1 cellular context compared by ENCODE assay signal in the genomic region with DNA sequence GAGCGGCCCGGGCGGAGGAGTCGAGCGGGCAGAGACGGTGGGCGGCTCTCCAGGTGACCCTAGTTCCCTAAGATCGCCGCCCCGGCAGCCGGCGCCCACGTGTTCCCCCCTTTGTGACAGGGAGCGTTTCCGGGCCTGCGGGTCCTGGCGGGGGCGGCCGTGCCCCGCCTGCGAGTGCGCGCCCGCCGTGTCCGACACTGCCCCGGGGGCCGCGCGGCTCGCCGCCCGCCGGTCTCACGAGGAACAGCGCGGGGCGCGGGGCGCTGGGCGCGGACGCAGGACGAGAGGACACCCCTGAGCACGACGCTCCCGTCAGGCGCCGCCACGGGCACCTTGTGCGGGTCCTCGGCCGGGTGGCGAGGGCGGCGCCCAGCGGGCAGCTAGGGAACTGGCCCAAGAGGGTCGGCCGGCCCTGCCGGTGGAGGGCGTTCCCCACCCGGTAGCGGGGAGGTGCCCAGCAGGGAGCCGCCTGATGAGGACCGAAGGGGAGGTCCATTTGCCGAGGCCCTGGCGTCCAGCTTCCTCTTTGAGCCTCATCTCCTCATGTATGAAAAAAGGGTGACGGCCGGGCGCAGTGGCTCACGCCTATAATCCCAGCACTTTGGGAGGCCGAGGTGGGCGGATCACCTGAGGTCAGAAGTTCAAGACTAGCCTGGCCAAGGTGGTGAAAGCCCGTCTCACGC.
TF ChIP-seq lines count a peak whose summit lies in the region.

A gene (minus strand): TSS at position 137 of the 683 bp plus-strand sequence. CDS start 535 bp downstream, outside the sequence.

TF ChIP-seq in HEK293, 187 proteins besides CTCF, POLR2A, EP300 and RAD21 (continued from another document):
- TF ChIP-seq, protein P1, sequence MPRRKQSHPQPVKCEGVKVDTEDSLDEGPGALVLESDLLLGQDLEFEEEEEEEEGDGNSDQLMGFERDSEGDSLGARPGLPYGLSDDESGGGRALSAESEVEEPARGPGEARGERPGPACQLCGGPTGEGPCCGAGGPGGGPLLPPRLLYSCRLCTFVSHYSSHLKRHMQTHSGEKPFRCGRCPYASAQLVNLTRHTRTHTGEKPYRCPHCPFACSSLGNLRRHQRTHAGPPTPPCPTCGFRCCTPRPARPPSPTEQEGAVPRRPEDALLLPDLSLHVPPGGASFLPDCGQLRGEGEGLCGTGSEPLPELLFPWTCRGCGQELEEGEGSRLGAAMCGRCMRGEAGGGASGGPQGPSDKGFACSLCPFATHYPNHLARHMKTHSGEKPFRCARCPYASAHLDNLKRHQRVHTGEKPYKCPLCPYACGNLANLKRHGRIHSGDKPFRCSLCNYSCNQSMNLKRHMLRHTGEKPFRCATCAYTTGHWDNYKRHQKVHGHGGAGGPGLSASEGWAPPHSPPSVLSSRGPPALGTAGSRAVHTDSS (tag by site-specific recombination; IDR thresholded peaks at IDR 0.05) = peak; percentile 14; the same call in 1 of the 2 replicates
- peak; percentile 69; the same call in 1 of the 2 replicates for TF ChIP-seq ZNF501 (tag by site-specific recombination; IDR thresholded peaks at IDR 0.05)
- peak; percentile 77 for TF ChIP-seq ZSCAN30 (tag by site-specific recombination; IDR thresholded peaks at IDR 0.05)
- TF ChIP-seq, protein P2, sequence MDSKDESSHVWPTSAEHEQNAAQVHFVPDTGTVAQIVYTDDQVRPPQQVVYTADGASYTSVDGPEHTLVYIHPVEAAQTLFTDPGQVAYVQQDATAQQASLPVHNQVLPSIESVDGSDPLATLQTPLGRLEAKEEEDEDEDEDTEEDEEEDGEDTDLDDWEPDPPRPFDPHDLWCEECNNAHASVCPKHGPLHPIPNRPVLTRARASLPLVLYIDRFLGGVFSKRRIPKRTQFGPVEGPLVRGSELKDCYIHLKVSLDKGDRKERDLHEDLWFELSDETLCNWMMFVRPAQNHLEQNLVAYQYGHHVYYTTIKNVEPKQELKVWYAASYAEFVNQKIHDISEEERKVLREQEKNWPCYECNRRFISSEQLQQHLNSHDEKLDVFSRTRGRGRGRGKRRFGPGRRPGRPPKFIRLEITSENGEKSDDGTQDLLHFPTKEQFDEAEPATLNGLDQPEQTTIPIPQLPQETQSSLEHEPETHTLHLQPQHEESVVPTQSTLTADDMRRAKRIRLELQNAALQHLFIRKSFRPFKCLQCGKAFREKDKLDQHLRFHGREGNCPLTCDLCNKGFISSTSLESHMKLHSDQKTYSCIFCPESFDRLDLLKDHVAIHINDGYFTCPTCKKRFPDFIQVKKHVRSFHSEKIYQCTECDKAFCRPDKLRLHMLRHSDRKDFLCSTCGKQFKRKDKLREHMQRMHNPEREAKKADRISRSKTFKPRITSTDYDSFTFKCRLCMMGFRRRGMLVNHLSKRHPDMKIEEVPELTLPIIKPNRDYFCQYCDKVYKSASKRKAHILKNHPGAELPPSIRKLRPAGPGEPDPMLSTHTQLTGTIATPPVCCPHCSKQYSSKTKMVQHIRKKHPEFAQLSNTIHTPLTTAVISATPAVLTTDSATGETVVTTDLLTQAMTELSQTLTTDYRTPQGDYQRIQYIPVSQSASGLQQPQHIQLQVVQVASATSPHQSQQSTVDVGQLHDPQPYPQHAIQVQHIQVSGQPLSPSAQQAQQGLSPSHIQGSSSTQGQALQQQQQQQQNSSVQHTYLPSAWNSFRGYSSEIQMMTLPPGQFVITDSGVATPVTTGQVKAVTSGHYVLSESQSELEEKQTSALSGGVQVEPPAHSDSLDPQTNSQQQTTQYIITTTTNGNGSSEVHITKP (tag by site-specific recombination; IDR thresholded peaks at IDR 0.05) = peak; percentile 33
- TF ChIP-seq, protein P3, sequence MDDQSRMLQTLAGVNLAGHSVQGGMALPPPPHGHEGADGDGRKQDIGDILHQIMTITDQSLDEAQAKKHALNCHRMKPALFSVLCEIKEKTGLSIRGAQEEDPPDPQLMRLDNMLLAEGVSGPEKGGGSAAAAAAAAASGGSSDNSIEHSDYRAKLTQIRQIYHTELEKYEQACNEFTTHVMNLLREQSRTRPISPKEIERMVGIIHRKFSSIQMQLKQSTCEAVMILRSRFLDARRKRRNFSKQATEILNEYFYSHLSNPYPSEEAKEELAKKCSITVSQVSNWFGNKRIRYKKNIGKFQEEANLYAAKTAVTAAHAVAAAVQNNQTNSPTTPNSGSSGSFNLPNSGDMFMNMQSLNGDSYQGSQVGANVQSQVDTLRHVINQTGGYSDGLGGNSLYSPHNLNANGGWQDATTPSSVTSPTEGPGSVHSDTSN (CRISPR knock-in tag; IDR thresholded peaks at IDR 0.05) = peak; percentile 82
- TF ChIP-seq WT1 (tag by site-specific recombination; IDR thresholded peaks at IDR 0.05) = peak; percentile 86
- no peak for TF ChIP-seq ZNF266 (tag by site-specific recombination; IDR thresholded peaks at IDR 0.05; ENCODE audit: low read depth)
- TF ChIP-seq, protein P4, sequence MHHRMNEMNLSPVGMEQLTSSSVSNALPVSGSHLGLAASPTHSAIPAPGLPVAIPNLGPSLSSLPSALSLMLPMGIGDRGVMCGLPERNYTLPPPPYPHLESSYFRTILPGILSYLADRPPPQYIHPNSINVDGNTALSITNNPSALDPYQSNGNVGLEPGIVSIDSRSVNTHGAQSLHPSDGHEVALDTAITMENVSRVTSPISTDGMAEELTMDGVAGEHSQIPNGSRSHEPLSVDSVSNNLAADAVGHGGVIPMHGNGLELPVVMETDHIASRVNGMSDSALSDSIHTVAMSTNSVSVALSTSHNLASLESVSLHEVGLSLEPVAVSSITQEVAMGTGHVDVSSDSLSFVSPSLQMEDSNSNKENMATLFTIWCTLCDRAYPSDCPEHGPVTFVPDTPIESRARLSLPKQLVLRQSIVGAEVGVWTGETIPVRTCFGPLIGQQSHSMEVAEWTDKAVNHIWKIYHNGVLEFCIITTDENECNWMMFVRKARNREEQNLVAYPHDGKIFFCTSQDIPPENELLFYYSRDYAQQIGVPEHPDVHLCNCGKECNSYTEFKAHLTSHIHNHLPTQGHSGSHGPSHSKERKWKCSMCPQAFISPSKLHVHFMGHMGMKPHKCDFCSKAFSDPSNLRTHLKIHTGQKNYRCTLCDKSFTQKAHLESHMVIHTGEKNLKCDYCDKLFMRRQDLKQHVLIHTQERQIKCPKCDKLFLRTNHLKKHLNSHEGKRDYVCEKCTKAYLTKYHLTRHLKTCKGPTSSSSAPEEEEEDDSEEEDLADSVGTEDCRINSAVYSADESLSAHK (tag by site-specific recombination; IDR thresholded peaks at IDR 0.05) = peak; percentile 31
- no peak for TF ChIP-seq ZBTB1 (tag by site-specific recombination; IDR thresholded peaks at IDR 0.05)
TF ChIP-seq in HEK293: peak in this region for 66.
